ENCODE assay signal across 1 cellular context in genomic region chr3:100982710-100983109, GRCh38.
TF ChIP-seq lines count a peak whose summit lies in the region.

No MANE protein-coding gene starts in this region.

TF ChIP-seq in HepG2, 621 proteins besides CTCF, POLR2A, EP300 and RAD21 (continued from another document):
- TF ChIP-seq LBX2 (CRISPR knock-in tag; IDR thresholded peaks at IDR 0.05; ENCODE audit: borderline replicate concordance) (no peak), SATB2 (CRISPR knock-in tag; IDR thresholded peaks at IDR 0.05) (no peak), SNAPC2 (CRISPR knock-in tag; IDR thresholded peaks at IDR 0.05) (no peak), TBX2 (CRISPR knock-in tag; IDR thresholded peaks at IDR 0.05; ENCODE audit: borderline replicate concordance) (no peak), NFE2L1 (CRISPR knock-in tag; IDR thresholded peaks at IDR 0.05; ENCODE audit: borderline replicate concordance) (no peak)
TF ChIP-seq in HepG2: peak in this region for 0.
